In genomic region chr6:125104425-125104824, GRCh38 we compare ENCODE assay signal across 10 cellular contexts. TPM values are rescaled to one million over a fixed set of nuclear protein-coding genes. Genes with fewer than 3 reads are reported as not detected.
DNase-seq lines count a peak whose midpoint lies in the region; ATAC-seq and TF ChIP-seq lines count a peak whose summit lies in the region.
"Had no signal": no experiment of that assay in that cellular context is flagged by ENCODE, and none has a peak within 500 bp of the region (broad histone marks: within the 10 kb centered on the region; RNA-seq: fewer than 3 reads in every experiment).

No MANE protein-coding gene starts in this region.

- peak overlapping the region in 1 of 2 experiments; percentile 25; a peak in 1 of 4 replicates for H3K27ac ChIP-seq in SK-N-SH (ENCODE audit: low read depth in 2 of 2, low read length in 1 of 2)

- POLR2A ChIA-PET in SK-N-SH (lab: Yijun Ruan, JAX): no interaction called here

- no peaks in the 10 kb centered on the region for H3K79me2 ChIP-seq in SK-N-SH (ENCODE audit: insufficient read depth)

- no peaks in the 10 kb centered on the region for H4K20me1 ChIP-seq in SK-N-SH (ENCODE audit: insufficient read depth)

- H2AFZ ChIP-seq in SK-N-SH (ENCODE audit: low read depth): peak overlapping the region; percentile 85

- H3K9ac ChIP-seq in SK-N-SH: 0 out of 2 replicates have a peak overlapping the region, but pooled peaks have one; percentile 5

- TF ChIP-seq CTCF in SK-N-SH (IDR thresholded peaks at IDR 0.05) (no peak), fibroblast of mammary gland (conservative IDR thresholded peaks at IDR 0.05; ENCODE audit: control insufficient read depth, insufficient read depth, low read depth, low read length) (no peak)

- peaks cover 6% of the 10 kb centered on the region; the same call in 1 of the 2 replicates for H3K4me1 ChIP-seq in HAP-1
- H3K4me1 ChIP-seq in SK-N-SH (ENCODE audit: control insufficient read depth in 1 of 2, insufficient read depth in 2 of 2, low read depth in 1 of 2, low read length in 1 of 2): peaks cover 4 to 31% of the 10 kb centered on the region in 2 experiments; a peak in 2 of 4 replicates

- H3K9me3 ChIP-seq in HAP-1: no peaks in the 10 kb centered on the region
- H3K9me3 ChIP-seq in SK-N-SH: no peaks in the 10 kb centered on the region

- H3K27me3 ChIP-seq in HAP-1 (ENCODE audit: low read depth): no peaks in the 10 kb centered on the region
- no peaks in the 10 kb centered on the region for H3K27me3 ChIP-seq in SK-N-SH (ENCODE audit: insufficient read depth)

- H3K4me3 ChIP-seq in HAP-1 (no peak overlapping the region), SK-N-SH (ENCODE audit: low read depth in 2 of 2, low read length in 1 of 2) (no peak overlapping the region), fibroblast of mammary gland (ENCODE audit: control insufficient read depth, low read depth, low read length) (no peak overlapping the region)

- peak; percentile 32 to 45 for DNase-seq in HAP-1 (ENCODE audit: low spot score in 2 of 2)
- no peak for DNase-seq in SK-N-SH
- peak; percentile 40 for DNase-seq in fibroblast of mammary gland (ENCODE audit: low read depth)
- peak; percentile 27 for DNase-seq in renal cortical epithelial cell (ENCODE audit: low read depth)
- no peak for DNase-seq in NCI-H128 (lab: John Stamatoyannopoulos, UW; ENCODE audit: unreplicated experiment)
- DNase-seq in kidney glomerular epithelial cell (lab: John Stamatoyannopoulos, UW): no peak
- DNase-seq: activated naive CD8-positive, alpha-beta T cell treated with anti-CD3 and anti-CD28 coated beads, Interleukin-2, amount 10 ng/mL, durations not matched to agents 7 days and 5 days; MM.1S had no signal

- ATAC-seq in GM18907 (IDR thresholded peaks at IDR 0.05; ENCODE audit: unreplicated experiment) (no peak), GM21717 (IDR thresholded peaks at IDR 0.05; ENCODE audit: unreplicated experiment) (no peak)

- no peaks in the 10 kb centered on the region for H3K9me2 ChIP-seq in SK-N-SH

- TF ChIP-seq EP300 in SK-N-SH (IDR thresholded peaks at IDR 0.05; ENCODE audit: borderline replicate concordance in 1 of 2, low read depth in 1 of 2, low read length in 1 of 2): no peak

- WGBS in SK-N-SH (ENCODE audit: low lambda C conversion rate): 14% methylated on average over 4 of the region's 4 CpGs

- H3K4me2 ChIP-seq in SK-N-SH: peak overlapping the region; percentile 46

- TF ChIP-seq RAD21 in SK-N-SH (IDR thresholded peaks at IDR 0.05; ENCODE audit: low read length): no peak

- peaks cover 3% of the 10 kb centered on the region for H3F3A ChIP-seq in SK-N-SH (replicated peaks; ENCODE audit: insufficient read depth)

- in situ Hi-C loops in HAP-1 (cut with MboI; ENCODE audit: low sequenced_read_pairs): no loop called here

- H3K36me3 ChIP-seq in HAP-1 (replicated peaks) (no peaks in the 10 kb centered on the region), SK-N-SH (replicated peaks in 1 of 2; ENCODE audit: control insufficient read depth in 1 of 2, insufficient read depth in 2 of 2, low read length in 1 of 2) (no peaks in the 10 kb centered on the region)

- CTCF ChIA-PET in SK-N-SH (lab: Yijun Ruan, JAX): interaction anchor here (2.8 kb wide), 1 partner anchor 10 kb away, joined by 12 read pairs; no protein-coding TSS in a partner anchor

TF ChIP-seq in SK-N-SH, 30 proteins besides CTCF, POLR2A, EP300 and RAD21:
- TF ChIP-seq MEF2A (IDR thresholded peaks at IDR 0.05; ENCODE audit: borderline replicate concordance, low read depth) (no peak), RXRA (IDR thresholded peaks at IDR 0.05; ENCODE audit: borderline replicate concordance, low read depth) (no peak), RFX5 (IDR thresholded peaks at IDR 0.05; ENCODE audit: low read length) (no peak), USF2 (IDR thresholded peaks at IDR 0.05; ENCODE audit: borderline replicate concordance, low read depth, low read length) (no peak), SMC3 (IDR thresholded peaks at IDR 0.05; ENCODE audit: low read depth, low read length) (no peak), NRF1 (IDR thresholded peaks at IDR 0.05; ENCODE audit: low read depth, low read length) (no peak), FOXM1 (IDR thresholded peaks at IDR 0.05; ENCODE audit: low read depth) (no peak), GATA2 (CRISPR knock-in tag; IDR thresholded peaks at IDR 0.05) (no peak), FOXJ3 (CRISPR knock-in tag; IDR thresholded peaks at IDR 0.05) (no peak)

RNA-seq across cellular contexts. Expression of gene TPD52L1, which starts 49.1 kb away (rescaled TPM):
- 0.13 and 0.19 TPM in 2 replicates for polyA plus RNA-seq in SK-N-SH (2012; rRNA removed)
- polyA plus RNA-seq in SK-N-SH (2012; cell fraction: cytosol; rRNA removed): 0.14 and 0.17 TPM in 2 replicates
- 0.12 TPM in 1 of 2 replicates, not detected in the other for polyA plus RNA-seq in SK-N-SH (2012; cell fraction: nucleus; rRNA removed)
- 105 and 188 TPM in 2 replicates for total RNA-seq in renal cortical epithelial cell
- total RNA-seq: activated naive CD8-positive, alpha-beta T cell treated with anti-CD3 and anti-CD28 coated beads, Interleukin-2, amount 10 ng/mL, durations not matched to agents 7 days and 5 days had no signal

Comparison
In these comparisons a context has a peak if more than half of its experiments do, and no peak if none do; other contexts are left out.
1. DNase-seq: peak in HAP-1 (2 of 2), fibroblast of mammary gland (single experiment) and renal cortical epithelial cell (single experiment); none in SK-N-SH (single experiment), NCI-H128 (single experiment) and kidney glomerular epithelial cell (single experiment).